ENCODE assay signal across 27 cellular contexts in genomic region chr17:27424516-27424915, GRCh38.
"Had no signal": no experiment of that assay in that cellular context is flagged by ENCODE, and none has a peak within 500 bp of the region (broad histone marks: within the 10 kb centered on the region; RNA-seq: fewer than 3 reads in every experiment).

No MANE protein-coding gene starts in this region.

- H3K9me3 ChIP-seq: colonic mucosa had no signal

- H3K36me3 ChIP-seq: brain microvascular endothelial cell, colonic mucosa, WERI-Rb-1 had no signal

- H3K27me3 ChIP-seq: brain microvascular endothelial cell, colonic mucosa had no signal

- H3K4me1 Mint-ChIP-seq: activated B cell treated with CpG ODN at 0.5 μM for 24 hours; activated T-helper 17 cell treated with anti-CD3 and anti-CD28 coated beads, Interleukin-2, amount 50 U/mL, for 72 hours; T-helper 17 cell had no signal

- H3K9me3 Mint-ChIP-seq: activated T-cell treated with anti-CD3 and anti-CD28 coated beads, Interleukin-2, amount 50 U/mL, for 4 hours; activated T-helper 17 cell treated with anti-CD3 and anti-CD28 coated beads, Interleukin-2, amount 50 U/mL, for 72 hours; T-helper 2 cell treated with Interferon-gamma antibody and Interleukin-4, amounts not matched to agents 5 μg/mL and 100 μg/mL, for 36 hours had no signal

- H3K27me3 Mint-ChIP-seq: activated B cell treated with CpG ODN at 0.5 μM for 24 hours; activated CD8-positive, alpha-beta T cell treated with anti-CD3 and anti-CD28 coated beads for 36 hours; activated naive CD8-positive, alpha-beta T cell; activated T-helper 17 cell treated with anti-CD3 and anti-CD28 coated beads, Interleukin-2, amount 50 U/mL, for 72 hours had no signal

- DNase-seq: activated B cell treated with CpG ODN at 0.5 μM for 24 hours; activated CD4-positive, alpha-beta T cell treated with anti-CD3 and anti-CD28 coated beads for 48 hours; activated CD4-positive, alpha-beta T cell treated with anti-CD3 and anti-CD28 coated beads, Interleukin-2, amount 50 U/mL, for 1 hour; activated CD4-positive, alpha-beta T cell treated with anti-CD3 and anti-CD28 coated beads, Interleukin-2, amount 50 U/mL, for 48 hours; activated CD8-positive, alpha-beta memory T cell treated with anti-CD3 and anti-CD28 coated beads for 24 hours; activated CD8-positive, alpha-beta T cell treated with anti-CD3 and anti-CD28 coated beads for 36 hours; activated effector memory CD4-positive, alpha-beta T cell treated with Interleukin-2 at 50 U/mL for 16 hours; activated gamma-delta T cell treated with Interleukin-2 at 50 U/mL for 16 hours; activated naive CD4-positive, alpha-beta T cell treated with anti-CD3 and anti-CD28 coated beads, Interleukin-2, amount 50 U/mL, for 16 hours; activated naive CD4-positive, alpha-beta T cell treated with Interleukin-2 at 50 U/mL for 16 hours; activated T-cell treated with anti-CD3 and anti-CD28 coated beads, Interleukin-2, amount 50 U/mL, for 4 hours; amniotic stem cell; anterior cingulate cortex; brain microvascular endothelial cell; caudate nucleus; colonic mucosa; effector CD8-positive, alpha-beta T cell; foreskin fibroblast; T-helper 1 cell; T-helper 17 cell; T1000; WERI-Rb-1 had no signal

- H3K36me3 Mint-ChIP-seq: activated naive CD8-positive, alpha-beta T cell had no signal

- H3K27ac Mint-ChIP-seq: activated B cell treated with CpG ODN at 0.5 μM for 24 hours; activated CD8-positive, alpha-beta T cell treated with anti-CD3 and anti-CD28 coated beads for 36 hours; activated naive CD8-positive, alpha-beta T cell; activated T-helper 17 cell treated with anti-CD3 and anti-CD28 coated beads, Interleukin-2, amount 50 U/mL, for 72 hours; T-helper 17 cell; T-helper 2 cell treated with Interferon-gamma antibody and Interleukin-4, amounts not matched to agents 5 μg/mL and 100 μg/mL, for 36 hours had no signal

- H3K4me1 ChIP-seq: colonic mucosa had no signal

- H3K4me3 ChIP-seq: colonic mucosa had no signal

- H3K4me3 Mint-ChIP-seq: activated B cell treated with CpG ODN at 0.5 μM for 24 hours; activated CD8-positive, alpha-beta T cell treated with anti-CD3 and anti-CD28 coated beads for 36 hours; activated naive CD8-positive, alpha-beta T cell; activated T-cell treated with anti-CD3 and anti-CD28 coated beads, Interleukin-2, amount 50 U/mL, for 4 hours; activated T-helper 17 cell treated with anti-CD3 and anti-CD28 coated beads, Interleukin-2, amount 50 U/mL, for 72 hours; T-helper 17 cell; T-helper 2 cell treated with Interferon-gamma antibody and Interleukin-4, amounts not matched to agents 5 μg/mL and 100 μg/mL, for 36 hours had no signal

- H3K27ac ChIP-seq: brain microvascular endothelial cell, colonic mucosa, WERI-Rb-1 had no signal

- ATAC-seq: activated CD4-positive, CD25-positive, alpha-beta regulatory T cell treated with anti-CD3 and anti-CD28 coated beads, Interleukin-2, amount 50 U/mL, for 24 hours; activated CD8-positive, alpha-beta T cell treated with anti-CD3 and anti-CD28 coated beads for 36 hours; activated T-cell treated with anti-CD3 and anti-CD28 coated beads, Interleukin-2, amount 50 U/mL, for 4 hours; activated T-helper 17 cell treated with anti-CD3 and anti-CD28 coated beads, Interleukin-2, amount 50 U/mL, for 72 hours; esophagus mucosa; T-helper 17 cell had no signal
